ENCODE assay signal across 1 cellular context in the genomic region with DNA sequence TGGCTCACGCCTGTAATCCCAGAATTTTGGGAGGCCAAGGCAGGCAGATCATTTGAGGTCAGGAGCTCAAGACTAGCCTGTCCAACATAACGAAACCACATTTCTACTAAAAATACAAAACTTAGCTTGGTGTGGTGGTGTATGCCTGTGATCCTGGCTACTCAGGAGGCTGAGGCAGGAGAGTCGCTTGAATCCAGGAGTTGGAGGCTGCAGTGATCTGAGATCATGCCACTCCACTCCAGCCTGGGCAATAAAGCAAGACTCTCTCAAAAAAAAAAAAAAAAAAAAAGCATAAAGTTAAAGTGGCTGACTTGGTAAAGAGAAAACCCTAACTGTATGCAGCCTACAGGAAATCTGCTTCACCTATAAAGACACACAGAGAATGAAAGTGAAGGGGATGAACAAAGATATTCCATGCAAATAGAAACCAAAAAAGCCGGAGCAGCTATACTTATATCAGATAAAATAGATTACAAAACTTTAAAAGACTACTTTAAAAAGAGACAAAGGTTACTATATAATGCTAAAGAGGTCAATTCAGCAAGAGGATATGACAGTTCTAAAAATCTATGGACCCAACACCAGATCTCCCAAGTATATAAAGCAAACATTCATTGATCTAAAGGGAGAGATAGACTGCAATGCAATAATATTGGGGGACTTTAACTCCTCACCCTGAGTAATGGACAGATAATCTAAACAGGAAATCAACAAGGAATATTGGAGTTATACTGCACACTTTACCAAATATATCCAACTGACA.
TF ChIP-seq lines count a peak whose summit lies in the region.

No MANE protein-coding gene starts in this region.

TF ChIP-seq in SK-N-SH, 30 proteins besides CTCF, POLR2A, EP300 and RAD21 (continued from another document):
- TF ChIP-seq YY1 (IDR thresholded peaks at IDR 0.05; ENCODE audit: low read depth): no peak
- TF ChIP-seq CHD2 (IDR thresholded peaks at IDR 0.05; ENCODE audit: low read length, partially characterized antibody): no peak
- no peak for TF ChIP-seq EZH2phosphoT487 (IDR thresholded peaks at IDR 0.05; ENCODE audit: borderline replicate concordance, low read depth)
- TF ChIP-seq, protein P1, sequence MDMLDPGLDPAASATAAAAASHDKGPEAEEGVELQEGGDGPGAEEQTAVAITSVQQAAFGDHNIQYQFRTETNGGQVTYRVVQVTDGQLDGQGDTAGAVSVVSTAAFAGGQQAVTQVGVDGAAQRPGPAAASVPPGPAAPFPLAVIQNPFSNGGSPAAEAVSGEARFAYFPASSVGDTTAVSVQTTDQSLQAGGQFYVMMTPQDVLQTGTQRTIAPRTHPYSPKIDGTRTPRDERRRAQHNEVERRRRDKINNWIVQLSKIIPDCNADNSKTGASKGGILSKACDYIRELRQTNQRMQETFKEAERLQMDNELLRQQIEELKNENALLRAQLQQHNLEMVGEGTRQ (IDR thresholded peaks at IDR 0.05; ENCODE audit: borderline replicate concordance, low read depth, low read length): no peak
- TF ChIP-seq FOXJ3 (CRISPR knock-in tag; IDR thresholded peaks at IDR 0.05): no peak
- no peak for TF ChIP-seq TAF1 (IDR thresholded peaks at IDR 0.05; ENCODE audit: borderline replicate concordance, low read depth, low read length)
- TF ChIP-seq GATA2 (CRISPR knock-in tag; IDR thresholded peaks at IDR 0.05): no peak
- no peak for TF ChIP-seq POLR2AphosphoS5 (IDR thresholded peaks at IDR 0.05; ENCODE audit: low read depth, low read length)
- no peak for TF ChIP-seq GABPA (IDR thresholded peaks at IDR 0.05; ENCODE audit: low read depth)
- no peak for TF ChIP-seq MXI1 (IDR thresholded peaks at IDR 0.05; ENCODE audit: low read depth, low read length)
- TF ChIP-seq TCF12 (IDR thresholded peaks at IDR 0.05): no peak
- TF ChIP-seq, protein P2, sequence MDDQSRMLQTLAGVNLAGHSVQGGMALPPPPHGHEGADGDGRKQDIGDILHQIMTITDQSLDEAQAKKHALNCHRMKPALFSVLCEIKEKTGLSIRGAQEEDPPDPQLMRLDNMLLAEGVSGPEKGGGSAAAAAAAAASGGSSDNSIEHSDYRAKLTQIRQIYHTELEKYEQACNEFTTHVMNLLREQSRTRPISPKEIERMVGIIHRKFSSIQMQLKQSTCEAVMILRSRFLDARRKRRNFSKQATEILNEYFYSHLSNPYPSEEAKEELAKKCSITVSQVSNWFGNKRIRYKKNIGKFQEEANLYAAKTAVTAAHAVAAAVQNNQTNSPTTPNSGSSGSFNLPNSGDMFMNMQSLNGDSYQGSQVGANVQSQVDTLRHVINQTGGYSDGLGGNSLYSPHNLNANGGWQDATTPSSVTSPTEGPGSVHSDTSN (IDR thresholded peaks at IDR 0.05): no peak
